ENCODE assay signal across 13 cellular contexts in the genomic region with DNA sequence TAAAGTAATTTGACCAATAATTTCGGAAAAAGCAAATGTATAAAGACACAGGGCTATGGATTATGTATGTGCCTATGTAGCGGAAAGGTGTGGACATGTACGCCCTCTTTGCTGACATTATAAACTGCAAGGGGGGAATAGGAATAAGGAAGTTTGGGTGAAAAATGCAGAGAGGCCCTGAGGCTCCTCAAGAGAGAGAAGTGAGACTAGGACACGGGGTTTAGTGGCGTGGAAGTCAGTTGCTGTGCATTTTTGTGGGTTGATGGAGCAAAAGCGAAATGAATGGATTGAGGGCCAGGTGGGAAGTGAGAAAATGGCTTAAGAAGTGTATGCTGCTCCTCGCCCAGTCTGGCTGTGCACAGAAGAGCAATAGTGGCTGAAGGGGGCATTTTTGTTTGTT.
DNase-seq lines count a peak whose midpoint lies in the region; ATAC-seq, FAIRE-seq and TF ChIP-seq lines count a peak whose summit lies in the region.
"Had no signal": no experiment of that assay in that cellular context is flagged by ENCODE, and none has a peak within 500 bp of the region (broad histone marks: within the 10 kb centered on the region; RNA-seq: fewer than 3 reads in every experiment).

No MANE protein-coding gene starts in this region.

- no peak for FAIRE-seq in HepG2 (lab: Jason Lieb, UNC)
- FAIRE-seq: HTR-8/SVneo had no signal

- in situ Hi-C loops in HepG2 (cut with HindIII; ENCODE audit: extremely low pct_ligation_motif_present, low pct_unique_long_range_greater_than_20kb) = loop anchor here (5.0 to 10.0 kb wide), 2 partner anchors 96 to 113 kb away; a partner anchor contains a TSS
- in situ Hi-C loops in Panc1 (cut with HindIII; ENCODE audit: low pct_unique_long_range_greater_than_20kb, low sequenced_read_pairs) = no loop called here

- DNase-seq in right lobe of liver (no peak), HepG2 (ENCODE audit: low spot score) (no peak), Panc1 (ENCODE audit: low read depth, low spot score) (no peak), left kidney (ENCODE audit: low read depth, low spot score) (peak; percentile 9), T1000 (lab: John Stamatoyannopoulos, UW) (no peak), spleen (no peak), ovary (no peak), foreskin keratinocyte (no peak)
- DNase-seq: effector CD4-positive, alpha-beta T cell; mammary epithelial cell; NCI-H1930; testis had no signal

- H3K27ac ChIP-seq in right lobe of liver (no peak overlapping the region), HepG2 (ENCODE audit: extremely low read length, insufficient read depth, low read length) (no peak overlapping the region), Panc1 (ENCODE audit: low read length) (no peak overlapping the region), spleen (peak overlapping the region in 2 of 8 donors; percentile 21 to 59), ovary (no peak overlapping the region), foreskin keratinocyte (no peak overlapping the region)
- H3K27ac ChIP-seq: testis had no signal

- CTCF ChIA-PET in HepG2 (lab: Yijun Ruan, JAX; ENCODE audit: low intra/inter-chr PET ratio, low total read pairs) = no interaction called here
- CTCF ChIA-PET in Panc1 (lab: Charles Lee) = no interaction called here

- 59% methylated on average over 6 of the region's 7 CpGs for WGBS in right lobe of liver (ENCODE audit: insufficient coverage, low coverage, low lambda C conversion rate, missing lambda C conversion rate)
- WGBS in HepG2 (ENCODE audit: low lambda C conversion rate) = 87% methylated on average over 7 of the region's 7 CpGs
- WGBS in spleen, 5 donors = 52 to 68% (median 60%) methylated on average over 7 of the region's 7 CpGs
- WGBS in ovary, 3 donors = 94 to 95% (median 94%) methylated on average over 7 of the region's 7 CpGs

- no peak overlapping the region for H2AFZ ChIP-seq in HepG2 (ENCODE audit: low read length)

- TF ChIP-seq POLR2A in right lobe of liver (IDR thresholded peaks at IDR 0.05) (no peak), HepG2 (IDR thresholded peaks at IDR 0.05; ENCODE audit: insufficient read depth in 1 of 2, low read depth in 2 of 2, low read length in 2 of 2) (no peak), spleen (IDR thresholded peaks at IDR 0.05) (no peak), ovary (IDR thresholded peaks at IDR 0.05) (no peak)

- H3K27me3 ChIP-seq in right lobe of liver = no peaks in the 10 kb centered on the region
- H3K27me3 ChIP-seq in HepG2 (ENCODE audit: control insufficient read depth in 1 of 2, insufficient read depth in 2 of 2, low read length in 2 of 2) = no peaks in the 10 kb centered on the region
- no peaks in the 10 kb centered on the region for H3K27me3 ChIP-seq in Panc1 (ENCODE audit: control insufficient read depth, insufficient read depth, low read length)
- H3K27me3 ChIP-seq in spleen (replicated peaks in 1 of 7) = no peaks in the 10 kb centered on the region
- no peaks in the 10 kb centered on the region for H3K27me3 ChIP-seq in ovary
- H3K27me3 ChIP-seq in foreskin keratinocyte = no peaks in the 10 kb centered on the region
- H3K27me3 ChIP-seq: testis had no signal

- intact Hi-C loops in right lobe of liver (cut with DNase I) = loop anchor here in 1 of 2 donors (10.0 kb wide), 1 partner anchor 106 kb away; no protein-coding TSS in a partner anchor
- intact Hi-C loops in HepG2 (cut with micrococcal nuclease; ENCODE audit: unreplicated experiment) = no loop called here
- intact Hi-C loops in Panc1 (cut with micrococcal nuclease; ENCODE audit: unreplicated experiment) = no loop called here
- intact Hi-C loops in spleen (cut with DNase I; ENCODE audit: low total_unique reads) = loop anchor here (5.0 kb wide), 1 partner anchor 113 kb away; no protein-coding TSS in a partner anchor
- intact Hi-C loops in ovary (cut with DNase I) = loop anchor here in 2 of 4 donors (5.0 to 10.0 kb wide), 2 partner anchors 113 to 116 kb away; no protein-coding TSS in a partner anchor

- no peaks in the 10 kb centered on the region for H3K4me1 ChIP-seq in right lobe of liver
- H3K4me1 ChIP-seq in HepG2 (ENCODE audit: insufficient read depth, low read length) = peaks cover 18% of the 10 kb centered on the region
- H3K4me1 ChIP-seq in Panc1 (ENCODE audit: control insufficient read depth, insufficient read depth, low read length) = peaks cover 15% of the 10 kb centered on the region
- H3K4me1 ChIP-seq in spleen = peaks cover 5 to 47% (median 26%) of the 10 kb centered on the region in 6 donors
- no peaks in the 10 kb centered on the region for H3K4me1 ChIP-seq in ovary (ENCODE audit: insufficient read depth)
- no peaks in the 10 kb centered on the region for H3K4me1 ChIP-seq in foreskin keratinocyte
- H3K4me1 ChIP-seq: testis had no signal

- H3K79me2 ChIP-seq in HepG2 (ENCODE audit: insufficient read depth, low read length) = no peaks in the 10 kb centered on the region

- H3K9ac ChIP-seq in HepG2 (ENCODE audit: insufficient read depth, low read depth, low read length) = no peak overlapping the region

- no peak for TF ChIP-seq RAD21 in HepG2 (CRISPR knock-in tag; IDR thresholded peaks at IDR 0.05)

- no peaks in the 10 kb centered on the region for H4K20me1 ChIP-seq in HepG2 (ENCODE audit: insufficient read depth, low read length)

- BruUV-seq in HepG2 (replicated peaks; lab: Mats Ljungman, UMichigan) (no TSS peak), Panc1 (replicated peaks; lab: Mats Ljungman, UMichigan) (TSS peak; percentile 10)

- H3K36me3 ChIP-seq in right lobe of liver = no peaks in the 10 kb centered on the region
- H3K36me3 ChIP-seq in HepG2 (replicated peaks in 1 of 2; ENCODE audit: control insufficient read depth in 1 of 2, insufficient read depth in 2 of 2, low read length in 2 of 2) = no peaks in the 10 kb centered on the region
- no peaks in the 10 kb centered on the region for H3K36me3 ChIP-seq in Panc1 (ENCODE audit: control insufficient read depth, insufficient read depth, low read length)
- no peaks in the 10 kb centered on the region for H3K36me3 ChIP-seq in spleen
- no peaks in the 10 kb centered on the region for H3K36me3 ChIP-seq in ovary

- no peak for TF ChIP-seq EP300 in HepG2 (IDR thresholded peaks at IDR 0.05; ENCODE audit: low read depth in 2 of 2, low read length in 2 of 2)
- TF ChIP-seq EP300 in HepG2 (CRISPR knock-in tag; IDR thresholded peaks at IDR 0.05; ENCODE audit: borderline replicate concordance) = no peak
- TF ChIP-seq EP300 in ovary (IDR thresholded peaks at IDR 0.05) = no peak

- H3K4me3 ChIP-seq in right lobe of liver (no peak overlapping the region), HepG2 (replicated peaks in 1 of 3; ENCODE audit: insufficient read depth in 1 of 3, low read depth in 2 of 3, low read length in 3 of 3) (no peak overlapping the region), Panc1 (ENCODE audit: low read depth in 2 of 2, low read length in 2 of 2) (no peak overlapping the region), spleen (no peak overlapping the region), ovary (no peak overlapping the region)
- H3K4me3 ChIP-seq: testis had no signal

- POLR2A ChIA-PET in HepG2 (lab: Yijun Ruan, JAX) (interaction anchor here (1.2 kb wide), 1 partner anchor 165 kb away, joined by 3 read pairs; a partner anchor contains a TSS), Panc1 (lab: Charles Lee) (no interaction called here)

- H3K9me3 ChIP-seq in right lobe of liver = no peaks in the 10 kb centered on the region
- H3K9me3 ChIP-seq in HepG2 (ENCODE audit: low read length) = no peaks in the 10 kb centered on the region
- H3K9me3 ChIP-seq in Panc1 (ENCODE audit: control insufficient read depth, insufficient read depth, low read depth, low read length) = no peaks in the 10 kb centered on the region
- H3K9me3 ChIP-seq in spleen = no peaks in the 10 kb centered on the region
- no peaks in the 10 kb centered on the region for H3K9me3 ChIP-seq in ovary
- H3K9me3 ChIP-seq: testis had no signal

- ATAC-seq in right lobe of liver (peak; percentile 43 to 65 (median 54)), HepG2 (no peak), Panc1 (no peak), foreskin keratinocyte (no peak)

- H3K4me2 ChIP-seq in HepG2 (ENCODE audit: low read depth, low read length) = no peak overlapping the region

- TF ChIP-seq CTCF in right lobe of liver (IDR thresholded peaks at IDR 0.05) (no peak), HepG2 (CRISPR knock-in tag; IDR thresholded peaks at IDR 0.05) (no peak), Panc1 (IDR thresholded peaks at IDR 0.05) (no peak), spleen (IDR thresholded peaks at IDR 0.05 in 8 of 11, conservative IDR thresholded peaks at IDR 0.05 in 3 of 11) (no peak), ovary (IDR thresholded peaks at IDR 0.05) (no peak), foreskin keratinocyte (conservative IDR thresholded peaks at IDR 0.05) (no peak)

TF ChIP-seq in HepG2, 621 proteins besides CTCF, POLR2A, EP300 and RAD21:
- TF ChIP-seq NAIF1 (CRISPR knock-in tag; IDR thresholded peaks at IDR 0.05; ENCODE audit: borderline replicate concordance) = no peak
- no peak for TF ChIP-seq POGZ (CRISPR knock-in tag; IDR thresholded peaks at IDR 0.05)

Comparison
In these comparisons a context has a peak if more than half of its experiments do, and no peak if none do; other contexts are left out.
1. ATAC-seq: peak in right lobe of liver (4 of 4); none in HepG2 (single experiment), Panc1 (single experiment) and foreskin keratinocyte (single experiment).